ENCODE assay signal across 9 cellular contexts in the genomic region with DNA sequence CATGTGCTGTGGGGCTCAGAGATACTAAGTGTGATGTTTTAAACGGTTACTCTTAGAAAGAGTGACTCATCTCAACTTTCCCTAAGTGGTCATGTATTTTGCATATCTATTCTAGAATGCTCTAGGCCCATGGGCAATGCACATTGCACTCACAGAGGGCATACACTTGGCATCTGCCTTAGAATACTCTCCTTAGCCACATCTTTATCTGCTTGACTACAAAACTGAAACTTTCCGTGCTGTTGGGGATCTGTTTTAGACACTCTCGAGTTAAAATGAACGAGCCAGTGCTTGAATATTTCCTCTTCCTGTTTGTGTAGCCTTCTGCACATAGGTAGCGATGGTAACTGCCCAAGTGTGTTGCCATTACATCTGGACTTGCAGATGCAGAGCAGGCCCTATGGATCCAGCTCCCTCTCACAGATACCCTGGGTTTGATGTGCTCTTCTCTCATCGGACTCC.
DNase-seq lines count a peak whose midpoint lies in the region; ATAC-seq and TF ChIP-seq lines count a peak whose summit lies in the region.
"Had no signal": no experiment of that assay in that cellular context is flagged by ENCODE, and none has a peak within 500 bp of the region (broad histone marks: within the 10 kb centered on the region; RNA-seq: fewer than 3 reads in every experiment).

No MANE protein-coding gene starts in this region.

- peaks cover 30% of the 10 kb centered on the region for H3K9me3 Mint-ChIP-seq in activated naive CD8-positive, alpha-beta T cell treated with anti-CD3 and anti-CD28 coated beads for 36 hours

- H3K36me3 ChIP-seq in smooth muscle cell (ENCODE audit: low read depth): no peaks in the 10 kb centered on the region
- no peaks in the 10 kb centered on the region for H3K36me3 ChIP-seq in H7 (replicated peaks; ENCODE audit: control insufficient read depth, insufficient read depth, low read length)
- H3K36me3 ChIP-seq in left ventricle myocardium inferior: no peaks in the 10 kb centered on the region
- H3K36me3 ChIP-seq: neutrophil had no signal

- DNase-seq in activated naive CD8-positive, alpha-beta T cell treated with anti-CD3 and anti-CD28 coated beads for 36 hours: no peak
- DNase-seq in smooth muscle cell (lab: John Stamatoyannopoulos, UW; ENCODE audit: unreplicated experiment): no peak
- no peak for DNase-seq in H7
- DNase-seq in left ventricle myocardium inferior: no peak
- no peak for DNase-seq in NCI-H2227 (lab: John Stamatoyannopoulos, UW; ENCODE audit: unreplicated experiment)

- no peak overlapping the region for H3K27ac ChIP-seq in smooth muscle cell (ENCODE audit: low read depth)
- no peak overlapping the region for H3K27ac ChIP-seq in left ventricle myocardium inferior (replicated peaks)
- H3K27ac ChIP-seq: neutrophil had no signal

- no peaks in the 10 kb centered on the region for H3F3A ChIP-seq in smooth muscle cell (ENCODE audit: low read depth)

- H3K27me3 Mint-ChIP-seq in activated naive CD8-positive, alpha-beta T cell treated with anti-CD3 and anti-CD28 coated beads for 36 hours: no peaks in the 10 kb centered on the region

- H3K36me3 Mint-ChIP-seq in activated naive CD8-positive, alpha-beta T cell treated with anti-CD3 and anti-CD28 coated beads for 36 hours: peaks cover 21% of the 10 kb centered on the region

- no peak overlapping the region for H3K4me3 Mint-ChIP-seq in activated naive CD8-positive, alpha-beta T cell treated with anti-CD3 and anti-CD28 coated beads for 36 hours

- no peaks in the 10 kb centered on the region for H3K9me3 ChIP-seq in smooth muscle cell (replicated peaks; ENCODE audit: low read depth)
- no peaks in the 10 kb centered on the region for H3K9me3 ChIP-seq in left ventricle myocardium inferior (replicated peaks)
- H3K9me3 ChIP-seq: neutrophil had no signal

- H3K9ac ChIP-seq in smooth muscle cell (ENCODE audit: low read depth): no peak overlapping the region

- no peaks in the 10 kb centered on the region for H3K79me2 ChIP-seq in smooth muscle cell (ENCODE audit: low read depth)

- 65% methylated on average over 6 of the region's 6 CpGs for WGBS in smooth muscle cell (ENCODE audit: low lambda C conversion rate)

- peaks cover 54% of the 10 kb centered on the region for H3K4me1 Mint-ChIP-seq in activated naive CD8-positive, alpha-beta T cell treated with anti-CD3 and anti-CD28 coated beads for 36 hours

- H2AFZ ChIP-seq in smooth muscle cell (ENCODE audit: low read depth): no peak overlapping the region

- TF ChIP-seq CTCF in smooth muscle cell (IDR thresholded peaks at IDR 0.05; ENCODE audit: borderline replicate concordance, insufficient read depth, poor library complexity, severe bottlenecking) (no peak), left ventricle myocardium inferior (IDR thresholded peaks at IDR 0.05; ENCODE audit: borderline replicate concordance) (no peak)

- H3K4me3 ChIP-seq in smooth muscle cell: no peak overlapping the region
- no peak overlapping the region for H3K4me3 ChIP-seq in H7 (ENCODE audit: insufficient read depth, low read depth, low read length)
- H3K4me3 ChIP-seq in left ventricle myocardium inferior: no peak overlapping the region

- H3K4me1 ChIP-seq in smooth muscle cell (ENCODE audit: low read depth): no peaks in the 10 kb centered on the region
- no peaks in the 10 kb centered on the region for H3K4me1 ChIP-seq in left ventricle myocardium inferior

- ATAC-seq in GM18498 (IDR thresholded peaks at IDR 0.05; ENCODE audit: unreplicated experiment) (peak; percentile 88), GM21381 (IDR thresholded peaks at IDR 0.05; ENCODE audit: unreplicated experiment) (peak; percentile 72), HG03354 (IDR thresholded peaks at IDR 0.05; ENCODE audit: poor library complexity, severe bottlenecking, unreplicated experiment) (peak; percentile 89)

- H3K27ac Mint-ChIP-seq in activated naive CD8-positive, alpha-beta T cell treated with anti-CD3 and anti-CD28 coated beads for 36 hours: peak overlapping the region; percentile 80

- no peaks in the 10 kb centered on the region for H4K20me1 ChIP-seq in smooth muscle cell (ENCODE audit: low read depth)

- intact Hi-C loops in left ventricle myocardium inferior (cut with micrococcal nuclease): loop anchor here (10.0 kb wide), 1 partner anchor 495 kb away; no protein-coding TSS in a partner anchor

- no peak overlapping the region for H3K4me2 ChIP-seq in smooth muscle cell

- H3K27me3 ChIP-seq in smooth muscle cell (ENCODE audit: low read depth): no peaks in the 10 kb centered on the region
- H3K27me3 ChIP-seq in H7 (ENCODE audit: control insufficient read depth, insufficient read depth, low read length): no peaks in the 10 kb centered on the region
- H3K27me3 ChIP-seq in left ventricle myocardium inferior (ENCODE audit: low read depth): no peaks in the 10 kb centered on the region
- H3K27me3 ChIP-seq: neutrophil had no signal
